28 cellular contexts compared by ENCODE assay signal in the genomic region with DNA sequence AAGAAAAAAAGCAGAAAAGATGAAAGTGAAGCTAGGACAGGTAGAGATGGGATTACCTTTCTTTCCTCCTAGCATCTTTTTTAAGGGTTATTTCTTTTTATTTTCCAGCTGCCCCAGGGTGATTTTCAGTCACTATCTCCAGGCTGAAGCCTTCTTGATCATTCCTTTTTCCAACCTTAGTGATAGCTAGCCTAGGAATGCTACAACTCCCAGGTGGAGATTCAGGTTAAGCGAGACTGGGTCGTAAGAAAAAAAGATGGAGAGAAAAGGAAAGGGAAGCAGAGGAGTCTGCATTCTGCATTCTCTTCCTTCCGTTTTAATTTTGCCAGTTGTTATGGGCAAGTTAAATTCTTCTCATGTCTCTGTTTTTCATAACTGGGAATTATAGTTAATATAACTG.
"Had no signal": no experiment of that assay in that cellular context is flagged by ENCODE, and none has a peak within 500 bp of the region (broad histone marks: within the 10 kb centered on the region; RNA-seq: fewer than 3 reads in every experiment).

No MANE protein-coding gene starts in this region.

- H3K4me3 Mint-ChIP-seq: activated CD4-positive, alpha-beta memory T cell treated with anti-CD3 and anti-CD28 coated beads, Interleukin-2, amount 10 ng/mL, durations not matched to agents 7 days and 5 days; activated CD4-positive, alpha-beta T cell treated with anti-CD3 and anti-CD28 coated beads, Interleukin-2, amount 10 ng/mL, durations not matched to agents 7 days and 5 days; activated naive CD4-positive, alpha-beta T cell treated with anti-CD3 and anti-CD28 coated beads, Interleukin-2, amount 10 ng/mL, durations not matched to agents 7 days and 5 days; activated naive CD8-positive, alpha-beta T cell treated with anti-CD3 and anti-CD28 coated beads, Interleukin-2, amount 10 ng/mL, durations not matched to agents 7 days and 5 days; activated T-cell treated with anti-CD3 and anti-CD28 coated beads, Interleukin-2, amount 50 U/mL, for 24 hours; activated T-cell treated with anti-CD3 and anti-CD28 coated beads, Interleukin-2, amount 50 U/mL, for 72 hours; central memory CD8-positive, alpha-beta T cell; effector memory CD8-positive, alpha-beta T cell; T-helper 17 cell; T-helper 2 cell treated with Interferon-gamma antibody and Interleukin-4, amounts not matched to agents 5 μg/mL and 100 μg/mL, for 36 hours had no signal

- H3K4me3 ChIP-seq: ascending aorta had no signal

- H3K9me3 Mint-ChIP-seq: activated CD4-positive, alpha-beta memory T cell treated with anti-CD3 and anti-CD28 coated beads, Interleukin-2, amount 10 ng/mL, durations not matched to agents 7 days and 5 days; activated CD4-positive, alpha-beta T cell treated with anti-CD3 and anti-CD28 coated beads, Interleukin-2, amount 10 ng/mL, durations not matched to agents 7 days and 5 days; activated naive CD4-positive, alpha-beta T cell treated with anti-CD3 and anti-CD28 coated beads, Interleukin-2, amount 10 ng/mL, durations not matched to agents 7 days and 5 days; activated naive CD4-positive, alpha-beta T cell treated with anti-CD3 and anti-CD28 coated beads, Interleukin-2, amount 50 U/mL, for 72 hours; activated naive CD8-positive, alpha-beta T cell treated with anti-CD3 and anti-CD28 coated beads, Interleukin-2, amount 10 ng/mL, durations not matched to agents 7 days and 5 days; activated T-cell treated with anti-CD3 and anti-CD28 coated beads, Interleukin-2, amount 50 U/mL, for 24 hours; activated T-cell treated with anti-CD3 and anti-CD28 coated beads, Interleukin-2, amount 50 U/mL, for 72 hours; central memory CD8-positive, alpha-beta T cell; effector memory CD8-positive, alpha-beta T cell; T-helper 2 cell treated with Interferon-gamma antibody and Interleukin-4, amounts not matched to agents 5 μg/mL and 100 μg/mL, for 36 hours had no signal

- H3K27me3 Mint-ChIP-seq: activated CD4-positive, alpha-beta T cell treated with anti-CD3 and anti-CD28 coated beads, Interleukin-2, amount 10 ng/mL, durations not matched to agents 7 days and 5 days; activated naive CD4-positive, alpha-beta T cell treated with anti-CD3 and anti-CD28 coated beads, Interleukin-2, amount 10 ng/mL, durations not matched to agents 7 days and 5 days; activated T-cell treated with anti-CD3 and anti-CD28 coated beads, Interleukin-2, amount 50 U/mL, for 24 hours; central memory CD8-positive, alpha-beta T cell; effector memory CD8-positive, alpha-beta T cell had no signal

- H3K27ac ChIP-seq: ascending aorta, brain microvascular endothelial cell had no signal

- FAIRE-seq: frontal cortex had no signal

- H3K36me3 Mint-ChIP-seq: activated naive CD4-positive, alpha-beta T cell treated with anti-CD3 and anti-CD28 coated beads, Interleukin-2, amount 10 ng/mL, durations not matched to agents 7 days and 5 days; activated naive CD4-positive, alpha-beta T cell treated with anti-CD3 and anti-CD28 coated beads, Interleukin-2, amount 50 U/mL, for 72 hours had no signal

- H3K27ac Mint-ChIP-seq: activated CD4-positive, alpha-beta memory T cell treated with anti-CD3 and anti-CD28 coated beads, Interleukin-2, amount 10 ng/mL, durations not matched to agents 7 days and 5 days; activated CD4-positive, alpha-beta T cell treated with anti-CD3 and anti-CD28 coated beads, Interleukin-2, amount 10 ng/mL, durations not matched to agents 7 days and 5 days; activated naive CD4-positive, alpha-beta T cell treated with anti-CD3 and anti-CD28 coated beads, Interleukin-2, amount 10 ng/mL, durations not matched to agents 7 days and 5 days; activated naive CD8-positive, alpha-beta T cell treated with anti-CD3 and anti-CD28 coated beads, Interleukin-2, amount 10 ng/mL, durations not matched to agents 7 days and 5 days; activated T-cell treated with anti-CD3 and anti-CD28 coated beads, Interleukin-2, amount 50 U/mL, for 24 hours; activated T-cell treated with anti-CD3 and anti-CD28 coated beads, Interleukin-2, amount 50 U/mL, for 72 hours; effector memory CD8-positive, alpha-beta T cell; T-helper 2 cell treated with Interferon-gamma antibody and Interleukin-4, amounts not matched to agents 5 μg/mL and 100 μg/mL, for 36 hours had no signal

- H3K27me3 ChIP-seq: ascending aorta, brain microvascular endothelial cell had no signal

- H3K36me3 ChIP-seq: ascending aorta, brain microvascular endothelial cell had no signal

- H3K9me3 ChIP-seq: ascending aorta had no signal

- DNase-seq: activated CD4-positive, alpha-beta memory T cell treated with anti-CD3 and anti-CD28 coated beads, Interleukin-2, amount 10 ng/mL, durations not matched to agents 7 days and 5 days; activated CD4-positive, alpha-beta T cell treated with anti-CD3 and anti-CD28 coated beads for 1 hour; activated CD4-positive, alpha-beta T cell treated with anti-CD3 and anti-CD28 coated beads for 4 hours; activated CD4-positive, alpha-beta T cell treated with anti-CD3 and anti-CD28 coated beads, Interleukin-2, amount 10 ng/mL, durations not matched to agents 7 days and 5 days; activated CD4-positive, alpha-beta T cell treated with anti-CD3 and anti-CD28 coated beads, Interleukin-2, amount 50 U/mL, for 4 hours; activated CD8-positive, alpha-beta memory T cell treated with anti-CD3 and anti-CD28 coated beads, Interleukin-2, amount 50 U/mL, for 48 hours; activated gamma-delta T cell; activated naive CD4-positive, alpha-beta T cell; activated naive CD4-positive, alpha-beta T cell treated with anti-CD3 and anti-CD28 coated beads, Interleukin-2, amount 10 ng/mL, durations not matched to agents 7 days and 5 days; activated naive CD8-positive, alpha-beta T cell treated with anti-CD3 and anti-CD28 coated beads, Interleukin-2, amount 10 ng/mL, durations not matched to agents 7 days and 5 days; activated T-cell treated with anti-CD3 and anti-CD28 coated beads for 4 hours; activated T-cell treated with anti-CD3 and anti-CD28 coated beads, Interleukin-2, amount 50 U/mL, for 24 hours; activated T-cell treated with anti-CD3 and anti-CD28 coated beads, Interleukin-2, amount 50 U/mL, for 72 hours; brain microvascular endothelial cell; cortex of kidney; dermis blood vessel endothelial cell; effector CD4-positive, alpha-beta T cell; effector memory CD8-positive, alpha-beta T cell; foreskin fibroblast; head of caudate nucleus; T-helper 1 cell; T-helper 17 cell; T1000 had no signal

- ATAC-seq: activated naive CD4-positive, alpha-beta T cell treated with anti-CD3 and anti-CD28 coated beads, Interleukin-2, amount 50 U/mL, for 72 hours; activated T-cell treated with anti-CD3 and anti-CD28 coated beads, Interleukin-2, amount 50 U/mL, for 72 hours; effector memory CD8-positive, alpha-beta T cell; T-helper 17 cell had no signal
